In the genomic region with DNA sequence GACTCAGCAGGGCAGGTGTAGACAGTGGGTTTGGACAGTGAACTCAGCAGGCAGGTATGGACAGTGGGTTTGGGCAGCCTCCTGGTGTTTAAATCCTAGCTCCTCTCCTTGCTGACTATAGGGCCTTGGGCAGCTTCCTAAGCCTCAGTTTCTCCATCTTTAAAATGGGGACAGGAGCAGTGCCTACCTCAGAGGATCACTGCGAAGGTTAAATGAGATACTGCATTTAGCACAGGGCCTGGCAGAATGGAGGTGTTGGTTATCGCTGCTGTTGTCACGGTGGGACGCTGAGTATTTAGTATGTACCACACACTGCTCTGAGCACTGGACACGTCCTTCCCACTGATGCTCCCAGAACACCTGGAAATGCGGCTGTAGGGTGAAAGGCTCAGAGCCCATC, we compare ENCODE assay signal across 1 cellular context.
TF ChIP-seq lines count a peak whose summit lies in the region.

No MANE protein-coding gene starts in this region.

TF ChIP-seq in IMR-90, 13 proteins besides CTCF, POLR2A, EP300 and RAD21:
- TF ChIP-seq, protein P1, sequence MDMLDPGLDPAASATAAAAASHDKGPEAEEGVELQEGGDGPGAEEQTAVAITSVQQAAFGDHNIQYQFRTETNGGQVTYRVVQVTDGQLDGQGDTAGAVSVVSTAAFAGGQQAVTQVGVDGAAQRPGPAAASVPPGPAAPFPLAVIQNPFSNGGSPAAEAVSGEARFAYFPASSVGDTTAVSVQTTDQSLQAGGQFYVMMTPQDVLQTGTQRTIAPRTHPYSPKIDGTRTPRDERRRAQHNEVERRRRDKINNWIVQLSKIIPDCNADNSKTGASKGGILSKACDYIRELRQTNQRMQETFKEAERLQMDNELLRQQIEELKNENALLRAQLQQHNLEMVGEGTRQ (IDR thresholded peaks at IDR 0.05; ENCODE audit: low read depth, low read length), result no peak
- no peak for TF ChIP-seq RCOR1 (IDR thresholded peaks at IDR 0.05; ENCODE audit: insufficient replicate concordance, low read length)
- no peak for TF ChIP-seq FOS (IDR thresholded peaks at IDR 0.05; ENCODE audit: low read depth, low read length)
- TF ChIP-seq MAFK (IDR thresholded peaks at IDR 0.05; ENCODE audit: low read depth, low read length), result no peak
- TF ChIP-seq SMC3 (IDR thresholded peaks at IDR 0.05; ENCODE audit: low read depth, low read length), result no peak
- no peak for TF ChIP-seq CEBPB (IDR thresholded peaks at IDR 0.05; ENCODE audit: low read depth, low read length)
- TF ChIP-seq BHLHE40 (IDR thresholded peaks at IDR 0.05; ENCODE audit: low read depth, low read length), result no peak
- no peak for TF ChIP-seq MAZ (IDR thresholded peaks at IDR 0.05; ENCODE audit: borderline replicate concordance, low read depth, low read length)
- no peak for TF ChIP-seq RFX5 (IDR thresholded peaks at IDR 0.05; ENCODE audit: low read depth, low read length)
- no peak for TF ChIP-seq MXI1 (IDR thresholded peaks at IDR 0.05; ENCODE audit: borderline replicate concordance, low read depth, low read length)
- TF ChIP-seq NFE2L2 (IDR thresholded peaks at IDR 0.05; ENCODE audit: low read depth, low read length), result no peak
- no peak for TF ChIP-seq CHD1 (IDR thresholded peaks at IDR 0.05; ENCODE audit: low read depth, low read length)
- TF ChIP-seq, protein P2, sequence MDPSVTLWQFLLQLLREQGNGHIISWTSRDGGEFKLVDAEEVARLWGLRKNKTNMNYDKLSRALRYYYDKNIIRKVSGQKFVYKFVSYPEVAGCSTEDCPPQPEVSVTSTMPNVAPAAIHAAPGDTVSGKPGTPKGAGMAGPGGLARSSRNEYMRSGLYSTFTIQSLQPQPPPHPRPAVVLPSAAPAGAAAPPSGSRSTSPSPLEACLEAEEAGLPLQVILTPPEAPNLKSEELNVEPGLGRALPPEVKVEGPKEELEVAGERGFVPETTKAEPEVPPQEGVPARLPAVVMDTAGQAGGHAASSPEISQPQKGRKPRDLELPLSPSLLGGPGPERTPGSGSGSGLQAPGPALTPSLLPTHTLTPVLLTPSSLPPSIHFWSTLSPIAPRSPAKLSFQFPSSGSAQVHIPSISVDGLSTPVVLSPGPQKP (IDR thresholded peaks at IDR 0.05; ENCODE audit: borderline replicate concordance, low read depth, low read length), result no peak
